Comparison of ENCODE assay signal across 1 cellular context in the genomic region with DNA sequence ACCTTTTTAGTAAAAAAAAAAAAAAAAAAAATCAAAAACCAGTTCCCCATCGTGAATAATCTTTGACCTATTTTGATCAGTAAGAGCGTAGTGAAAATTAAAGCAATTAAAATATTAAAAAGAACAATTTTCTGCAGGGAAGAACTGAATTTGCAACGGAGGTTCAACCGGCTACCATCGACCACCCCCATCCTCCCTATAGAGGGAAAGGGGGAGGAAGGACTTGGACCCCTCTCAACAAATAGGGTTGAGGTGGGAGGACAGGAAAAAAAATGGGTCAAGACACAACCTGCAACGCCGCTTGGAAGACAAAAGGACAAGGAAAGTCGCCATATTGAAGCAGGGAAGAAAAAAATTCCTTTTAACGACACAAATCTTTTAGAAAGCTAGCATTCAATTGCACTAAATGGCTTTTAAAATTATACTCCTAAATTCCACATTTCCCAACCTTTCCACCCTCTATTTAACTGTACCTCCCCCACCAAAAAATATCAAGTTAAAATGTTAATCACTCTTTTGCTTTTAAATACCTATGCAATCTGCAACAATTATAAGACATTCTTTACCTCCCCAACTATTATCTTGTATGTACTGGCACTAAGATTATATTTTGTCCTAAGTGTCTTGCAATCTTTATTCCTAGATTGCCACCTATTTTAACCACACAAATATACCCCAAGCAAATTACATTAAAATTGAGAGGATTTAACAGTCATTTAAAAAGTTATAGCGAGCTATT.
TF ChIP-seq lines count a peak whose summit lies in the region.

No MANE protein-coding gene starts in this region.

TF ChIP-seq in K562, 482 proteins besides CTCF, POLR2A, EP300 and RAD21 (continued from another document and continues in another):
- TF ChIP-seq, protein P1, sequence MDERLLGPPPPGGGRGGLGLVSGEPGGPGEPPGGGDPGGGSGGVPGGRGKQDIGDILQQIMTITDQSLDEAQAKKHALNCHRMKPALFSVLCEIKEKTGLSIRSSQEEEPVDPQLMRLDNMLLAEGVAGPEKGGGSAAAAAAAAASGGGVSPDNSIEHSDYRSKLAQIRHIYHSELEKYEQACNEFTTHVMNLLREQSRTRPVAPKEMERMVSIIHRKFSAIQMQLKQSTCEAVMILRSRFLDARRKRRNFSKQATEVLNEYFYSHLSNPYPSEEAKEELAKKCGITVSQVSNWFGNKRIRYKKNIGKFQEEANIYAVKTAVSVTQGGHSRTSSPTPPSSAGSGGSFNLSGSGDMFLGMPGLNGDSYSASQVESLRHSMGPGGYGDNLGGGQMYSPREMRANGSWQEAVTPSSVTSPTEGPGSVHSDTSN (CRISPR knock-in tag; IDR thresholded peaks at IDR 0.05; ENCODE audit: low read depth): no peak
- TF ChIP-seq, protein P1 (tag; conservative IDR thresholded peaks at IDR 0.05; ENCODE audit: low read depth): peak; percentile 50; the same call in 1 of the 2 replicates
- TF ChIP-seq RFX1 (IDR thresholded peaks at IDR 0.05) (no peak), CBX8 (IDR thresholded peaks at IDR 0.05; ENCODE audit: borderline replicate concordance, extremely low read depth, low read depth, low read length, poor library complexity, severe bottlenecking) (no peak), ZC3H4 (CRISPR knock-in tag; IDR thresholded peaks at IDR 0.05; ENCODE audit: borderline replicate concordance) (no peak; the same call in 1 of the 2 replicates), HEY1 (CRISPR knock-in tag; IDR thresholded peaks at IDR 0.05; ENCODE audit: borderline replicate concordance) (0 out of 2 replicates have a peak, but pooled peaks have one; percentile 43), XRCC3 (IDR thresholded peaks at IDR 0.05) (0 out of 2 replicates have a peak, but pooled peaks have one; percentile 33), MAFK (IDR thresholded peaks at IDR 0.05; ENCODE audit: low read length) (no peak), RBFOX2 (IDR thresholded peaks at IDR 0.05; ENCODE audit: low read depth, low read length) (peak; percentile 70), KLF10 (CRISPR knock-in tag; IDR thresholded peaks at IDR 0.05) (0 out of 2 replicates have a peak, but pooled peaks have one; percentile 58), SRSF3 (IDR thresholded peaks at IDR 0.05; ENCODE audit: insufficient read depth, low read length) (no peak), SLC30A9 (CRISPR knock-in tag; IDR thresholded peaks at IDR 0.05) (no peak), EGR1 (conservative IDR thresholded peaks at IDR 0.05) (no peak; the same call in 1 of the 2 replicates), ZNF778 (CRISPR knock-in tag; IDR thresholded peaks at IDR 0.05) (no peak), FOXK2 (conservative IDR thresholded peaks at IDR 0.05 in 1 of 2, IDR thresholded peaks at IDR 0.05 in 1 of 2; ENCODE audit: low read depth in 2 of 2) (no peak; a peak in 1 of 4 replicates), PTTG1 (tag; IDR thresholded peaks at IDR 0.05; ENCODE audit: low read depth) (peak; percentile 33; the same call in 1 of the 2 replicates), ARID2 (IDR thresholded peaks at IDR 0.05) (peak; percentile 44; the same call in 1 of the 2 replicates), ZFPM2 (CRISPR knock-in tag; IDR thresholded peaks at IDR 0.05) (peak; percentile 75; the same call in 1 of the 2 replicates), MIER1 (IDR thresholded peaks at IDR 0.05; ENCODE audit: low read depth) (peak; percentile 54; the same call in 1 of the 2 replicates), PHF8 (IDR thresholded peaks at IDR 0.05; ENCODE audit: borderline replicate concordance, low read length) (0 out of 2 replicates have a peak, but pooled peaks have one; percentile 10), RBM17 (IDR thresholded peaks at IDR 0.05; ENCODE audit: borderline replicate concordance, low read depth, low read length) (no peak), KAT8 (IDR thresholded peaks at IDR 0.05; ENCODE audit: low read depth) (no peak), ARNT (IDR thresholded peaks at IDR 0.05) (peak; percentile 18 to 58; a peak in 1 of 4 replicates), MAZ (CRISPR knock-in tag; conservative IDR thresholded peaks at IDR 0.05 in 1 of 2, IDR thresholded peaks at IDR 0.05 in 1 of 2) (peak in 1 of 2 experiments; percentile 16; a peak in 1 of 4 replicates), ZNF384 (IDR thresholded peaks at IDR 0.05; ENCODE audit: low read depth, low read length) (peak; percentile 60)
- TF ChIP-seq, protein P2, sequence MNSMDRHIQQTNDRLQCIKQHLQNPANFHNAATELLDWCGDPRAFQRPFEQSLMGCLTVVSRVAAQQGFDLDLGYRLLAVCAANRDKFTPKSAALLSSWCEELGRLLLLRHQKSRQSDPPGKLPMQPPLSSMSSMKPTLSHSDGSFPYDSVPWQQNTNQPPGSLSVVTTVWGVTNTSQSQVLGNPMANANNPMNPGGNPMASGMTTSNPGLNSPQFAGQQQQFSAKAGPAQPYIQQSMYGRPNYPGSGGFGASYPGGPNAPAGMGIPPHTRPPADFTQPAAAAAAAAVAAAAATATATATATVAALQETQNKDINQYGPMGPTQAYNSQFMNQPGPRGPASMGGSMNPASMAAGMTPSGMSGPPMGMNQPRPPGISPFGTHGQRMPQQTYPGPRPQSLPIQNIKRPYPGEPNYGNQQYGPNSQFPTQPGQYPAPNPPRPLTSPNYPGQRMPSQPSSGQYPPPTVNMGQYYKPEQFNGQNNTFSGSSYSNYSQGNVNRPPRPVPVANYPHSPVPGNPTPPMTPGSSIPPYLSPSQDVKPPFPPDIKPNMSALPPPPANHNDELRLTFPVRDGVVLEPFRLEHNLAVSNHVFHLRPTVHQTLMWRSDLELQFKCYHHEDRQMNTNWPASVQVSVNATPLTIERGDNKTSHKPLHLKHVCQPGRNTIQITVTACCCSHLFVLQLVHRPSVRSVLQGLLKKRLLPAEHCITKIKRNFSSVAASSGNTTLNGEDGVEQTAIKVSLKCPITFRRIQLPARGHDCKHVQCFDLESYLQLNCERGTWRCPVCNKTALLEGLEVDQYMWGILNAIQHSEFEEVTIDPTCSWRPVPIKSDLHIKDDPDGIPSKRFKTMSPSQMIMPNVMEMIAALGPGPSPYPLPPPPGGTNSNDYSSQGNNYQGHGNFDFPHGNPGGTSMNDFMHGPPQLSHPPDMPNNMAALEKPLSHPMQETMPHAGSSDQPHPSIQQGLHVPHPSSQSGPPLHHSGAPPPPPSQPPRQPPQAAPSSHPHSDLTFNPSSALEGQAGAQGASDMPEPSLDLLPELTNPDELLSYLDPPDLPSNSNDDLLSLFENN (IDR thresholded peaks at IDR 0.05; ENCODE audit: low read depth in 2 of 2, low read length in 2 of 2): 0 out of 4 replicates have a peak, but pooled peaks of 1 of the 2 experiments have one; percentile 0
- TF ChIP-seq, protein P3, sequence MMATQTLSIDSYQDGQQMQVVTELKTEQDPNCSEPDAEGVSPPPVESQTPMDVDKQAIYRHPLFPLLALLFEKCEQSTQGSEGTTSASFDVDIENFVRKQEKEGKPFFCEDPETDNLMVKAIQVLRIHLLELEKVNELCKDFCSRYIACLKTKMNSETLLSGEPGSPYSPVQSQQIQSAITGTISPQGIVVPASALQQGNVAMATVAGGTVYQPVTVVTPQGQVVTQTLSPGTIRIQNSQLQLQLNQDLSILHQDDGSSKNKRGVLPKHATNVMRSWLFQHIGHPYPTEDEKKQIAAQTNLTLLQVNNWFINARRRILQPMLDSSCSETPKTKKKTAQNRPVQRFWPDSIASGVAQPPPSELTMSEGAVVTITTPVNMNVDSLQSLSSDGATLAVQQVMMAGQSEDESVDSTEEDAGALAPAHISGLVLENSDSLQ (IDR thresholded peaks at IDR 0.05): no peak
- TF ChIP-seq, protein P4, sequence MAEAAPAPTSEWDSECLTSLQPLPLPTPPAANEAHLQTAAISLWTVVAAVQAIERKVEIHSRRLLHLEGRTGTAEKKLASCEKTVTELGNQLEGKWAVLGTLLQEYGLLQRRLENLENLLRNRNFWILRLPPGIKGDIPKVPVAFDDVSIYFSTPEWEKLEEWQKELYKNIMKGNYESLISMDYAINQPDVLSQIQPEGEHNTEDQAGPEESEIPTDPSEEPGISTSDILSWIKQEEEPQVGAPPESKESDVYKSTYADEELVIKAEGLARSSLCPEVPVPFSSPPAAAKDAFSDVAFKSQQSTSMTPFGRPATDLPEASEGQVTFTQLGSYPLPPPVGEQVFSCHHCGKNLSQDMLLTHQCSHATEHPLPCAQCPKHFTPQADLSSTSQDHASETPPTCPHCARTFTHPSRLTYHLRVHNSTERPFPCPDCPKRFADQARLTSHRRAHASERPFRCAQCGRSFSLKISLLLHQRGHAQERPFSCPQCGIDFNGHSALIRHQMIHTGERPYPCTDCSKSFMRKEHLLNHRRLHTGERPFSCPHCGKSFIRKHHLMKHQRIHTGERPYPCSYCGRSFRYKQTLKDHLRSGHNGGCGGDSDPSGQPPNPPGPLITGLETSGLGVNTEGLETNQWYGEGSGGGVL (CRISPR knock-in tag; IDR thresholded peaks at IDR 0.05): no peak
- TF ChIP-seq, protein P5, sequence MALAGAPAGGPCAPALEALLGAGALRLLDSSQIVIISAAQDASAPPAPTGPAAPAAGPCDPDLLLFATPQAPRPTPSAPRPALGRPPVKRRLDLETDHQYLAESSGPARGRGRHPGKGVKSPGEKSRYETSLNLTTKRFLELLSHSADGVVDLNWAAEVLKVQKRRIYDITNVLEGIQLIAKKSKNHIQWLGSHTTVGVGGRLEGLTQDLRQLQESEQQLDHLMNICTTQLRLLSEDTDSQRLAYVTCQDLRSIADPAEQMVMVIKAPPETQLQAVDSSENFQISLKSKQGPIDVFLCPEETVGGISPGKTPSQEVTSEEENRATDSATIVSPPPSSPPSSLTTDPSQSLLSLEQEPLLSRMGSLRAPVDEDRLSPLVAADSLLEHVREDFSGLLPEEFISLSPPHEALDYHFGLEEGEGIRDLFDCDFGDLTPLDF (CRISPR knock-in tag; IDR thresholded peaks at IDR 0.05): no peak
- TF ChIP-seq, protein P6, sequence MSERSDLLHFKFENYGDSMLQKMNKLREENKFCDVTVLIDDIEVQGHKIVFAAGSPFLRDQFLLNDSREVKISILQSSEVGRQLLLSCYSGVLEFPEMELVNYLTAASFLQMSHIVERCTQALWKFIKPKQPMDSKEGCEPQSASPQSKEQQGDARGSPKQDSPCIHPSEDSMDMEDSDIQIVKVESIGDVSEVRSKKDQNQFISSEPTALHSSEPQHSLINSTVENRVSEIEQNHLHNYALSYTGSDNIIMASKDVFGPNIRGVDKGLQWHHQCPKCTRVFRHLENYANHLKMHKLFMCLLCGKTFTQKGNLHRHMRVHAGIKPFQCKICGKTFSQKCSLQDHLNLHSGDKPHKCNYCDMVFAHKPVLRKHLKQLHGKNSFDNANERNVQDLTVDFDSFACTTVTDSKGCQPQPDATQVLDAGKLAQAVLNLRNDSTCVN (CRISPR knock-in tag; IDR thresholded peaks at IDR 0.05): peak; percentile 88
- TF ChIP-seq, protein P7, sequence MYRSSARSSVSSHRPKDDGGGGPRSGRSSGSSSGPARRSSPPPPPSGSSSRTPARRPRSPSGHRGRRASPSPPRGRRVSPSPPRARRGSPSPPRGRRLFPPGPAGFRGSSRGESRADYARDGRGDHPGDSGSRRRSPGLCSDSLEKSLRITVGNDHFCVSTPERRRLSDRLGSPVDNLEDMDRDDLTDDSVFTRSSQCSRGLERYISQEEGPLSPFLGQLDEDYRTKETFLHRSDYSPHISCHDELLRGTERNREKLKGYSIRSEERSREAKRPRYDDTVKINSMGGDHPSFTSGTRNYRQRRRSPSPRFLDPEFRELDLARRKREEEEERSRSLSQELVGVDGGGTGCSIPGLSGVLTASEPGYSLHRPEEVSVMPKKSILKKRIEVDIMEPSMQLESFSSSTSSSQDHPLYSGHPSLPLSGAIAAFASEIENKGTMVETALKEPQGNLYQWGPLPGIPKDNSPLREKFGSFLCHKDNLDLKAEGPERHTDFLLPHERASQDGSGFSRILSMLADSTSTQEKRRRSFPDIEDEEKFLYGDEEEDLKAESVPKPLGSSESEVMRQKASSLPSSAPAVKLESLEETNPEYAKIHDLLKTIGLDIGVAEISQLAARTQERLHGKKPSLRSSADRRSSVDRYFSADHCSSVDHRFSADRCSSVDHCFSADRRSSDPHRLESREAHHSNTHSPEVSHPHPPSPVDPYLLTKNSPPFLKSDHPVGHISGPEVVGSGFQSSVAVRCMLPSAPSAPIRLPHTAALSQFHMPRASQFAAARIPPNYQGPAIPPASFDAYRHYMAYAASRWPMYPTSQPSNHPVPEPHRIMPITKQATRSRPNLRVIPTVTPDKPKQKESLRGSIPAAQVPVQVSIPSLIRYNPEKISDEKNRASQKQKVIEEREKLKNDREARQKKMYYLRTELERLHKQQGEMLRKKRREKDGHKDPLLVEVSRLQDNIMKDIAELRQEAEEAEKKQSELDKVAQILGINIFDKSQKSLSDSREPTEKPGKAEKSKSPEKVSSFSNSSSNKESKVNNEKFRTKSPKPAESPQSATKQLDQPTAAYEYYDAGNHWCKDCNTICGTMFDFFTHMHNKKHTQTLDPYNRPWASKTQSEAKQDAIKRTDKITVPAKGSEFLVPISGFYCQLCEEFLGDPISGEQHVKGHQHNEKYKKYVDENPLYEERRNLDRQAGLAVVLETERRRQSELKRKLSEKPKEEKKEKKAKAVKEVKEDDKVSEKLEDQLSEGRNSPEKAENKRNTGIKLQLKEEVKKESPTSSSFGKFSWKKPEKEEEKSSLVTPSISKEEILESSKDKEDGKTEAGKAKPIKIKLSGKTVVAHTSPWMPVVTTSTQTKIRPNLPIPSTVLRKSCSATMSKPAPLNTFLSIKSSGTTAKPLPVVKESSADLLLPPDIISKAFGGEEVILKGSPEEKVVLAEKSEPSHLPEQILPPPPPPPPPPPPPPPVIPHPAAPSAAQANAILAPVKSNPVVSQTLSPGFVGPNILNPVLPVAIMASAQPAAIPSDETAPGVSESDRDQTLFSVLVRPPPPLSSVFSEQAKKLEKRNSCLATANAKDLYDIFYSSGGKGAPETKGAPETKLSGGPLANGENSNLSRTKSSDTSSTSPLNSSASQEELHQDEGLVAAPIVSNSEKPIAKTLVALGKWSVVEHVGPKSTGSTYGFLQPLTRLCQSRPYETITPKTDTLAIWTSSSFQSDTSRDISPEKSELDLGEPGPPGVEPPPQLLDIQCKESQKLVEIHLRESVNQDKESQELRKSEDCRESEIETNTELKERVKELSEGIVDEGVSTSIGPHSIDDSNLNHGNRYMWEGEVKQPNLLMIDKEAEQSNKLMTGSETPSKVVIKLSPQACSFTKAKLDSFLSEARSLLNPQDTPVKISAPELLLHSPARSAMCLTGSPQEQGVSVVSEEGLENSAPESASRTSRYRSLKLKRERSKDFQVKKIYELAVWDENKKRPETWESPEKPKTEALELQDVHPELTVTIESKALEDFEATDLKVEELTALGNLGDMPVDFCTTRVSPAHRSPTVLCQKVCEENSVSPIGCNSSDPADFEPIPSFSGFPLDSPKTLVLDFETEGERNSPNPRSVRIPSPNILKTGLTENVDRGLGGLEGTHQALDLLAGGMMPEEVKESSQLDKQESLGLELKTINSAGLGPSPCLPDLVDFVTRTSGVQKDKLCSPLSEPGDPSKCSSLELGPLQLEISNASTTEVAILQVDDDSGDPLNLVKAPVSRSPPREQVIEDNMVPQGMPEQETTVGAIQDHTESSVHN (IDR thresholded peaks at IDR 0.05; ENCODE audit: borderline replicate concordance in 1 of 2, low read depth in 1 of 2): 0 out of 4 replicates have a peak, but pooled peaks have one; percentile 17 to 59
